ENCODE assay signal across 8 cellular contexts in genomic region chr2:118186110-118186857, GRCh38.
DNase-seq lines count a peak whose midpoint lies in the region; ATAC-seq and TF ChIP-seq lines count a peak whose summit lies in the region.

No MANE protein-coding gene starts in this region.

- ATAC-seq in GM19468 (IDR thresholded peaks at IDR 0.05; ENCODE audit: extremely low read depth, unreplicated experiment): peak; percentile 85

- H3K27ac ChIP-seq in epithelial cell of prostate (peak overlapping the region; percentile 58), mucosa of rectum (ENCODE audit: low read depth in 2 of 2, low read length in 2 of 2) (peak overlapping the region; percentile 32 to 62)

- no peaks in the 10 kb centered on the region for H3K36me3 ChIP-seq in Caco-2 (ENCODE audit: control insufficient read depth, insufficient read depth, low read length)
- H3K36me3 ChIP-seq in mucosa of rectum (ENCODE audit: control insufficient read depth in 2 of 2, insufficient read depth in 2 of 2, low read length in 2 of 2): no peaks in the 10 kb centered on the region

- peaks cover 5% of the 10 kb centered on the region for H3K4me1 Mint-ChIP-seq in Caco-2 (ENCODE audit: low read depth, unreplicated experiment)

- intact Hi-C loops in Caco-2 (cut with micrococcal nuclease; ENCODE audit: unreplicated experiment): loop anchor here (5.0 kb wide), 1 partner anchor 139 kb away; no protein-coding TSS in a partner anchor

- peak overlapping the region; percentile 84 for H3K27ac Mint-ChIP-seq in Caco-2 (ENCODE audit: unreplicated experiment)

- H3K4me3 ChIP-seq in Caco-2 (ENCODE audit: low read depth, low read length): peak overlapping the region; percentile 59
- peak overlapping the region; percentile 71 to 90 for H3K4me3 ChIP-seq in mucosa of rectum (ENCODE audit: low read length in 2 of 2)

- no peaks in the 10 kb centered on the region for H3K9me3 ChIP-seq in Caco-2
- no peaks in the 10 kb centered on the region for H3K9me3 ChIP-seq in mucosa of rectum (ENCODE audit: control insufficient read depth in 2 of 2, low read length in 2 of 2)

- peak overlapping the region; percentile 64 to 73 for H3K9ac ChIP-seq in mucosa of rectum (ENCODE audit: low read depth in 1 of 2, low read length in 2 of 2)

- peak overlapping the region; percentile 88 for H3K4me3 Mint-ChIP-seq in Caco-2 (ENCODE audit: unreplicated experiment)

- peaks cover 7% of the 10 kb centered on the region for H3K36me3 Mint-ChIP-seq in Caco-2 (ENCODE audit: insufficient read depth, unreplicated experiment)

- POLR2A ChIA-PET in Caco-2 (lab: Charles Lee): no interaction called here

- H3K4me1 ChIP-seq in Caco-2: no peaks in the 10 kb centered on the region
- H3K4me1 ChIP-seq in mucosa of rectum (ENCODE audit: control insufficient read depth in 2 of 2, insufficient read depth in 2 of 2, low read length in 2 of 2): peaks cover 3 to 7% of the 10 kb centered on the region in 2 donors

- peaks cover 3% of the 10 kb centered on the region for H3K27me3 Mint-ChIP-seq in Caco-2 (ENCODE audit: insufficient read depth, unreplicated experiment)

- H3K9me3 Mint-ChIP-seq in Caco-2 (ENCODE audit: unreplicated experiment): no peaks in the 10 kb centered on the region

- DNase-seq in Caco-2: peak; percentile 86 to 88
- DNase-seq in HS-27A (ENCODE audit: low read depth): peak; percentile 88
- DNase-seq in NOMO-1 treated with dmso at 0.1 percent for 144 hours (lab: John Stamatoyannopoulos, UW; ENCODE audit: unreplicated experiment): peak; percentile 79
- peak; percentile 72 for DNase-seq in activated T-cell treated with anti-CD3 and anti-CD28 coated beads for 1 hour (ENCODE audit: low read depth)
- DNase-seq in epithelial cell of prostate (ENCODE audit: low read depth, low spot score): peak; percentile 24
- peak; percentile 56 to 81 for DNase-seq in stimulated activated CD8-positive, alpha-beta memory T cell treated with anti-CD3 and anti-CD28 coated beads, Interleukin-4, amount 100 ng/mL, for 4 hours (ENCODE audit: low read depth in 2 of 2, low spot score in 1 of 2)

- CTCF ChIA-PET in Caco-2 (lab: Charles Lee): interaction anchor here (0.6 to 1.6 kb wide), 2 partner anchors 140 to 710 kb away, joined by 4 to 9 read pairs; no protein-coding TSS in a partner anchor

- no TSS peak for BruUV-seq in Caco-2 (replicated peaks; lab: Mats Ljungman, UMichigan)

- TF ChIP-seq CTCF in Caco-2 (IDR thresholded peaks at IDR 0.05; ENCODE audit: insufficient read depth in 1 of 2, low read depth in 1 of 2, low read length in 1 of 2, severe bottlenecking in 1 of 2, unreplicated experiment in 1 of 2): no peak

- H3K27me3 ChIP-seq in Caco-2 (replicated peaks; ENCODE audit: control insufficient read depth, insufficient read depth, low read length): no peaks in the 10 kb centered on the region
- peaks cover 0 to 2% of the 10 kb centered on the region in 2 donors for H3K27me3 ChIP-seq in mucosa of rectum (ENCODE audit: control insufficient read depth in 2 of 2, insufficient read depth in 2 of 2, low read length in 2 of 2)

Comparison
In these comparisons a context has a peak if more than half of its experiments do, and no peak if none do; other contexts are left out.
1. Peak in every context shown above with its lines: DNase-seq, ATAC-seq, H3K4me3 ChIP-seq and H3K27ac ChIP-seq.
2. DNase-seq: peak in every context shown above with its lines; median percentile 88 in HS-27A; 87 in Caco-2; 79 in NOMO-1 treated with dmso at 0.1 percent for 144 hours; 72 in activated T-cell treated with anti-CD3 and anti-CD28 coated beads for 1 hour; 68 in stimulated activated CD8-positive, alpha-beta memory T cell treated with anti-CD3 and anti-CD28 coated beads, Interleukin-4, amount 100 ng/mL, for 4 hours; 24 in epithelial cell of prostate.